In genomic region chr11:64240467-64241174, GRCh38 we compare ENCODE assay signal across 8 cellular contexts. TPM values are rescaled to one million over a fixed set of nuclear protein-coding genes. Genes with fewer than 3 reads are reported as not detected.
DNase-seq lines count a peak whose midpoint lies in the region; ATAC-seq and TF ChIP-seq lines count a peak whose summit lies in the region.

Gene FKBP2, plus strand, starts transcription at chr11:64241095. Its CDS starts 1,293 bp downstream, at chr11:64242388.

- POLR2A ChIA-PET in AG04450 (lab: Yijun Ruan, JAX): interaction anchor here (0.7 to 1.3 kb wide), 7 partner anchors 9 to 63 kb away, joined by 3 to 6 read pairs (median 4); no protein-coding TSS in a partner anchor

- DNase-seq in AG04450 (ENCODE audit: low read depth, low spot score) (peak; percentile 90), NCI-H2227 (lab: John Stamatoyannopoulos, UW; ENCODE audit: unreplicated experiment) (peak; percentile 98), mammary epithelial cell (peak; percentile 97), iPS-NIHi7 (ENCODE audit: extremely low spot score) (peak; percentile 92), smooth muscle cell of the brain vasculature (ENCODE audit: low read depth, low spot score) (peak; percentile 94)

- H3K27me3 ChIP-seq in AG04450 (ENCODE audit: control insufficient read depth, insufficient read depth, low read length) (no peaks in the 10 kb centered on the region), mammary epithelial cell (ENCODE audit: insufficient read depth, low read length) (no peaks in the 10 kb centered on the region)

- peak within 1 kb of the TSS; percentile 93 for H3K4me2 ChIP-seq in mammary epithelial cell (ENCODE audit: insufficient read depth, low read depth, low read length)

- WGBS in mammary epithelial cell (ENCODE audit: low coverage, missing lambda C conversion rate): under 1% methylated on average over 26 of the region's 52 CpGs

- dilution Hi-C loops in mammary epithelial cell (cut with HindIII; ENCODE audit: low sequenced_read_pairs): no loop called here

- intact Hi-C loops in mammary epithelial cell (cut with micrococcal nuclease): loop anchor here (1.0 kb wide), 1 partner anchor 14 kb away; the partner anchor contains the start of genes NUDT22 and TRPT1

- H3K79me2 ChIP-seq in mammary epithelial cell (ENCODE audit: insufficient read depth, low read length): peaks cover 46% of the 10 kb centered on the region

- peak within 1 kb of the TSS; percentile 94 for H3K27ac ChIP-seq in AG04450 (ENCODE audit: low read depth, low read length)
- peak within 1 kb of the TSS; percentile 95 for H3K27ac ChIP-seq in mammary epithelial cell (ENCODE audit: insufficient read depth, low read depth, low read length)

- H3K9me3 ChIP-seq in AG04450 (ENCODE audit: control insufficient read depth, insufficient read depth, low read length): peaks cover 4% of the 10 kb centered on the region; the same call in 1 of the 2 replicates
- H3K9me3 ChIP-seq in mammary epithelial cell (replicated peaks; ENCODE audit: insufficient read depth, low read length): no peaks in the 10 kb centered on the region

- H4K20me1 ChIP-seq in mammary epithelial cell (ENCODE audit: insufficient read depth, low read length): no peaks in the 10 kb centered on the region

- CTCF ChIA-PET in AG04450 (lab: Charles Lee) (interaction anchor here (0.6 to 1.5 kb wide), 6 partner anchors 10 to 609 kb away, joined by 3 to 11 read pairs (median 3); partner anchors contain the start of gene PLCB3), mammary epithelial cell (lab: Charles Lee; ENCODE audit: low non-redundant PET) (interaction anchor here (0.7 kb wide), 1 partner anchor 64 kb away, joined by 6 read pairs; no protein-coding TSS in a partner anchor)

- peaks cover 15% of the 10 kb centered on the region for H3K36me3 ChIP-seq in mammary epithelial cell (ENCODE audit: insufficient read depth, low read length)

- peaks cover 45% of the 10 kb centered on the region for H3K4me1 ChIP-seq in mammary epithelial cell (ENCODE audit: insufficient read depth, low read length)

- no peak for TF ChIP-seq CTCF in AG04450 (IDR thresholded peaks at IDR 0.05; ENCODE audit: low read depth, low read length)
- no peak for TF ChIP-seq CTCF in WI38 (IDR thresholded peaks at IDR 0.05; ENCODE audit: low read depth, low read length)
- TF ChIP-seq CTCF in mammary epithelial cell (conservative IDR thresholded peaks at IDR 0.05 in 1 of 2, IDR thresholded peaks at IDR 0.05 in 1 of 2; ENCODE audit: extremely low read depth in 1 of 2, insufficient read depth in 1 of 2, low read depth in 1 of 2, low read length in 2 of 2): no peak

- H3K9ac ChIP-seq in mammary epithelial cell (ENCODE audit: insufficient read depth, low read length): peak within 1 kb of the TSS; percentile 63

- TSS peak; percentile 75 for BruUV-seq in mammary epithelial cell (replicated peaks; lab: Mats Ljungman, UMichigan)

- H3K4me3 ChIP-seq in AG04450 (ENCODE audit: low read depth, low read length) (peak within 1 kb of the TSS; percentile 84), WI38 (ENCODE audit: low read depth, low read length) (peak within 1 kb of the TSS; percentile 84), mammary epithelial cell (replicated peaks in 1 of 3; ENCODE audit: insufficient read depth in 1 of 3, low read depth in 2 of 3, low read length in 3 of 3) (peak within 1 kb of the TSS; percentile 79 to 92 (median 85))

- ATAC-seq in GM18907 (IDR thresholded peaks at IDR 0.05; ENCODE audit: unreplicated experiment): peak; percentile 52
- ATAC-seq in HG03139 (IDR thresholded peaks at IDR 0.05; ENCODE audit: unreplicated experiment): peak; percentile 46

- in situ Hi-C loops in mammary epithelial cell (cut with MboI; ENCODE audit: low sequenced_read_pairs in 2 of 2): no loop called here

- H2AFZ ChIP-seq in mammary epithelial cell (ENCODE audit: low read depth, low read length): peak within 1 kb of the TSS; percentile 83

RNA-seq across cellular contexts. Expression of gene FKBP2, which starts in this region (rescaled TPM):
- polyA plus RNA-seq in AG04450 (2011; rRNA removed) (29.9 and 39.0 TPM in 2 replicates), mammary epithelial cell (55.7 TPM)
- 21.6 and 24.2 TPM in 2 replicates for polyA minus RNA-seq in AG04450 (2011; rRNA and poly(A)+ RNA removed)
- total RNA-seq in mammary epithelial cell: 10 to 100 TPM; 15.5 to 59.6 TPM
- 56.6 TPM for polyA minus RNA-seq in mammary epithelial cell

Comparison
In these comparisons a context has a peak if more than half of its experiments do, and no peak if none do; other contexts are left out.
1. Peak in every context shown above with its lines: DNase-seq, ATAC-seq, H3K4me3 ChIP-seq and H3K27ac ChIP-seq.